19 cellular contexts compared by ENCODE assay signal in genomic region chr3:159816507-159816906, GRCh38. TPM values are rescaled to one million over a fixed set of nuclear protein-coding genes. Genes with fewer than 3 reads are reported as not detected.
A peak's percentile ranks its signal among the peaks of the same experiment; 100 is the strongest.
DNase-seq lines count a peak whose midpoint lies in the region; ATAC-seq and TF ChIP-seq lines count a peak whose summit lies in the region.
"Had no signal": no experiment of that assay in that cellular context is flagged by ENCODE, and none has a peak within 500 bp of the region (broad histone marks: within the 10 kb centered on the region; RNA-seq: fewer than 3 reads in every experiment).

No MANE protein-coding gene starts in this region.

- no peak overlapping the region for H3K9ac ChIP-seq in neural progenitor cell

- no peak for TF ChIP-seq CTCF in neural progenitor cell (IDR thresholded peaks at IDR 0.05)
- TF ChIP-seq CTCF in type B pancreatic cell (conservative IDR thresholded peaks at IDR 0.05) = no peak

- H2AFZ ChIP-seq in neural progenitor cell (replicated peaks) = no peak overlapping the region

- peaks cover 14% of the 10 kb centered on the region for H4K20me1 ChIP-seq in neural progenitor cell (ENCODE audit: low read depth)

- no peak overlapping the region for H3K27ac ChIP-seq in neural progenitor cell
- H3K27ac ChIP-seq: C4-2B, HL-60 had no signal

- H3K36me3 ChIP-seq in neural progenitor cell = no peaks in the 10 kb centered on the region

- peak; percentile 92 for ATAC-seq in esophagus mucosa
- ATAC-seq in HG02763 (IDR thresholded peaks at IDR 0.05; ENCODE audit: unreplicated experiment) = no peak
- ATAC-seq in HG02852 (IDR thresholded peaks at IDR 0.05; ENCODE audit: unreplicated experiment) = no peak
- ATAC-seq: GM12878, HepG2 had no signal

- peak overlapping the region; percentile 90 for H3K27ac Mint-ChIP-seq in neural progenitor cell
- peak overlapping the region; percentile 22 for H3K27ac Mint-ChIP-seq in type B pancreatic cell
- H3K27ac Mint-ChIP-seq: CD4-positive, alpha-beta T cell; H9; IgD-negative memory B cell had no signal

- H3K27me3 Mint-ChIP-seq in neural progenitor cell (ENCODE audit: insufficient read depth, low read depth) = peaks cover 6% of the 10 kb centered on the region
- H3K27me3 Mint-ChIP-seq in type B pancreatic cell = no peaks in the 10 kb centered on the region
- H3K27me3 Mint-ChIP-seq: CD4-positive, alpha-beta T cell had no signal

- no peak overlapping the region for H3K4me3 ChIP-seq in neural progenitor cell
- H3K4me3 ChIP-seq: GM12878 had no signal

- peaks cover 20% of the 10 kb centered on the region for H3K4me1 Mint-ChIP-seq in neural progenitor cell
- peaks cover 15% of the 10 kb centered on the region for H3K4me1 Mint-ChIP-seq in type B pancreatic cell (ENCODE audit: unreplicated experiment)

- peaks cover 19% of the 10 kb centered on the region for H3K4me1 ChIP-seq in neural progenitor cell

- no peaks in the 10 kb centered on the region for H3K79me2 ChIP-seq in neural progenitor cell (ENCODE audit: low read depth)

- peaks cover 20% of the 10 kb centered on the region for H3F3A ChIP-seq in neural progenitor cell (ENCODE audit: low read depth)

- no peak overlapping the region for H3K4me3 Mint-ChIP-seq in neural progenitor cell
- H3K4me3 Mint-ChIP-seq in type B pancreatic cell = peak overlapping the region; percentile 4
- H3K4me3 Mint-ChIP-seq: CD4-positive, alpha-beta T cell; H9; IgD-negative memory B cell had no signal

- no peak overlapping the region for H3K4me2 ChIP-seq in neural progenitor cell

- H3K36me3 Mint-ChIP-seq in neural progenitor cell = peaks cover 2% of the 10 kb centered on the region
- H3K36me3 Mint-ChIP-seq in type B pancreatic cell = peaks cover 10% of the 10 kb centered on the region
- H3K36me3 Mint-ChIP-seq: IgD-negative memory B cell had no signal

- no peaks in the 10 kb centered on the region for H3K27me3 ChIP-seq in neural progenitor cell

- H3K9me3 Mint-ChIP-seq in neural progenitor cell (no peaks in the 10 kb centered on the region), type B pancreatic cell (peaks cover 4% of the 10 kb centered on the region)
- H3K9me3 Mint-ChIP-seq: CD4-positive, alpha-beta T cell; H9 had no signal

- DNase-seq in LoVo (ENCODE audit: low spot score) (peak; percentile 35), neural progenitor cell (ENCODE audit: low spot score) (no peak), type B pancreatic cell (ENCODE audit: extremely low spot score, unreplicated experiment) (no peak), NCI-H2196 (lab: John Stamatoyannopoulos, UW; ENCODE audit: unreplicated experiment) (no peak)
- DNase-seq: AML-193; CD4-positive, alpha-beta T cell; DMS153; DND-41; EL; H9; KBM-7 had no signal

- no peaks in the 10 kb centered on the region for H3K9me3 ChIP-seq in neural progenitor cell (ENCODE audit: low read depth)

RNA-seq across cellular contexts. Expression of gene SCHIP1, which starts 23.2 kb away (rescaled TPM):
- total RNA-seq in esophagus mucosa = 1.00 TPM
- 31.2 and 41.5 TPM in 2 replicates for total RNA-seq in neural progenitor cell (ENCODE audit: low replicate concordance)
- 0.43 and 13.3 TPM in 2 replicates for total RNA-seq in type B pancreatic cell (ENCODE audit: low replicate concordance)
- total RNA-seq: CD4-positive, alpha-beta T cell had no signal
